Comparison of ENCODE assay signal across 8 cellular contexts in the genomic region with DNA sequence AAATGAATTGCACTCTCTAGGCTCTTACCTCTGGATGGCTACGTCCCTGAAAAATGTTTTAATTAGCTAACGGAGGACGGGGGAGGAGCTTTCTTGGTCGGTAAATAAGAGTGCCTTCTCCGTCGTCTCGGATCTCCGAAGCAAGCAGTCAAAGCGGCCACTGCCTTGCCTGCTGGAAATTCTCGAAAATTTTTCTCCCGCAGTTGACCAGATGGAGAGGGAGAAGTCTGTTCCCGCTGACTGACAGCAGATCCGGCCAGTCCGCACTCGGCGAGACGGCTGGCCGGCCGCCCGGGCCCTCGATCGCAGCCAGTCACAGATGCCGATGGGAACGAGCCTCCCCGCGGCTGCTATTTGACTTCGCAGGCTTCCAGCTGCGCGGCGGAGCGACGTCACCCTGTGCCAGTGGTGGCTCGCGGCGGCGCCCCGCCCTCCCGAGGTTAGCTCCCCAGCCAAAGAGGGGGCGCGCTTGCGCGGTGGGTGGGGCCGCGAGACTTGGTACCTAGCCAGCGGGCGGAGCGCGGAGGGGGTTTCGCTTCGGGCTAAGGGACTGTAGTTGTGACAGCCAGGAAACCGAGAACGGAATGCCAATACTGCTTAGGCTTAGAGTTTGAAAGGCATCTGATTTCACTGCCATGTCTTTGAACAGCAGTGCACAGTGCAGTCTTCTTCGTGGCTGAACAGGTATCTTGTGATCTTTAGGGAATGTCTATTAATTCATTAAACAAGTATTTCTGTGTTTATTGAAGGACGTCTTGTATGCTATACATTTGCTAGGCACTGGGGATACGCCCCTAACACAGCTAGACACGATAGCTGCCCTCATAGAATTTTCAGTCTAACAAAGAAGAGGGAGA. TPM values are rescaled to one million over a fixed set of nuclear protein-coding genes. Genes with fewer than 3 reads are reported as not detected.
DNase-seq lines count a peak whose midpoint lies in the region; ATAC-seq and TF ChIP-seq lines count a peak whose summit lies in the region.

Gene PPM1K (minus strand): TSS at position 184 of the 857 bp plus-strand sequence. CDS start 5,978 bp downstream, outside the sequence.

- peaks cover 9% of the 10 kb centered on the region for H3K79me2 ChIP-seq in parathyroid adenoma

- H3K4me1 ChIP-seq in adipocyte (ENCODE audit: control insufficient read depth, insufficient read depth, low read length) (peaks cover 23% of the 10 kb centered on the region), cardiac muscle cell (ENCODE audit: low read depth) (peaks cover 19% of the 10 kb centered on the region), parathyroid adenoma (peaks cover 2% of the 10 kb centered on the region), tibial nerve (peaks cover 0 to 57% (median 18%) of the 10 kb centered on the region in 4 donors)

- TF ChIP-seq CTCF in GM12875 (IDR thresholded peaks at IDR 0.05; ENCODE audit: borderline replicate concordance, insufficient read depth, low read depth, low read length), result no peak
- peak; percentile 9 for TF ChIP-seq CTCF in cardiac muscle cell (IDR thresholded peaks at IDR 0.05; ENCODE audit: low read depth, low read length)
- peak; percentile 20 for TF ChIP-seq CTCF in parathyroid adenoma (IDR thresholded peaks at IDR 0.05)
- peak in 4 of 5 experiments; percentile 2 to 54 (median 47) for TF ChIP-seq CTCF in tibial nerve (IDR thresholded peaks at IDR 0.05)

- peak within 1 kb of the TSS; percentile 94 for H3K9ac ChIP-seq in adipocyte (ENCODE audit: low read length)
- H3K9ac ChIP-seq in parathyroid adenoma, result no peak within 1 kb of the TSS

- DNase-seq in NCI-H1436 (lab: John Stamatoyannopoulos, UW) (peak; percentile 85), T follicular helper cell (ENCODE audit: low read depth) (peak; percentile 98), adipocyte (ENCODE audit: low read depth) (peak; percentile 99), cardiac muscle cell (ENCODE audit: low read depth in 1 of 2, low spot score in 1 of 2) (peak; percentile 99 to 100), tibial nerve (ENCODE audit: low spot score in 2 of 2) (peak; percentile 98 to 99)

- peak within 1 kb of the TSS; percentile 89 for H2AFZ ChIP-seq in parathyroid adenoma

- no peaks in the 10 kb centered on the region for H3K27me3 ChIP-seq in adipocyte (replicated peaks; ENCODE audit: control insufficient read depth, insufficient read depth, low read length)
- H3K27me3 ChIP-seq in cardiac muscle cell, result no peaks in the 10 kb centered on the region
- no peaks in the 10 kb centered on the region for H3K27me3 ChIP-seq in parathyroid adenoma (ENCODE audit: control insufficient read depth, insufficient read depth, low read length)
- no peaks in the 10 kb centered on the region for H3K27me3 ChIP-seq in tibial nerve

- peak; percentile 94 to 95 for TF ChIP-seq POLR2A in tibial nerve (IDR thresholded peaks at IDR 0.05)

- WGBS in tibial nerve, 2 donors, result 0% methylated on average over 28 to 45 of the region's 56 CpGs

- no peaks in the 10 kb centered on the region for H3K36me3 ChIP-seq in adipocyte (ENCODE audit: control insufficient read depth, insufficient read depth, low read length, severe bottlenecking)
- no peaks in the 10 kb centered on the region for H3K36me3 ChIP-seq in cardiac muscle cell
- no peaks in the 10 kb centered on the region for H3K36me3 ChIP-seq in parathyroid adenoma (ENCODE audit: control insufficient read depth, insufficient read depth, low read length)
- no peaks in the 10 kb centered on the region for H3K36me3 ChIP-seq in tibial nerve

- peak within 1 kb of the TSS; percentile 61 for H3K4me3 ChIP-seq in GM12875 (ENCODE audit: low read depth, low read length)
- H3K4me3 ChIP-seq in adipocyte (ENCODE audit: low read length), result peak within 1 kb of the TSS; percentile 97
- peak within 1 kb of the TSS; percentile 51 for H3K4me3 ChIP-seq in cardiac muscle cell
- H3K4me3 ChIP-seq in parathyroid adenoma (ENCODE audit: low read depth, low read length), result peak within 1 kb of the TSS; percentile 95
- H3K4me3 ChIP-seq in tibial nerve, result peak within 1 kb of the TSS; percentile 66 to 94 (median 86)

- no peaks in the 10 kb centered on the region for H3K9me3 ChIP-seq in adipocyte (ENCODE audit: control insufficient read depth, low read length)
- no peaks in the 10 kb centered on the region for H3K9me3 ChIP-seq in cardiac muscle cell (ENCODE audit: low read depth)
- no peaks in the 10 kb centered on the region for H3K9me3 ChIP-seq in parathyroid adenoma (ENCODE audit: control insufficient read depth, low read length)
- H3K9me3 ChIP-seq in tibial nerve, result no peaks in the 10 kb centered on the region

- H3K27ac ChIP-seq in cardiac muscle cell, result peak within 1 kb of the TSS; percentile 95
- H3K27ac ChIP-seq in parathyroid adenoma, result peak within 1 kb of the TSS; percentile 94
- H3K27ac ChIP-seq in tibial nerve, result peak within 1 kb of the TSS; percentile 97 to 100 (median 99)

- H3K4me2 ChIP-seq in parathyroid adenoma (ENCODE audit: low read length), result peak within 1 kb of the TSS; percentile 54

- peak; percentile 97 to 98 for TF ChIP-seq EP300 in tibial nerve (IDR thresholded peaks at IDR 0.05)

- peak; percentile 92 for ATAC-seq in HG02798 (IDR thresholded peaks at IDR 0.05; ENCODE audit: poor library complexity, unreplicated experiment)

RNA-seq across cellular contexts. Expression of gene PPM1K, which starts in this region (rescaled TPM):
- 52.6 and 54.8 TPM in 2 replicates for total RNA-seq in cardiac muscle cell
- polyA plus RNA-seq in cardiac muscle cell, result 58.8 and 77.6 TPM in 2 replicates
- 10 to 100 TPM; 35.1 to 84.3 (median 71.1) TPM for total RNA-seq in tibial nerve

Comparison
In these comparisons a context has a peak if more than half of its experiments do, and no peak if none do; other contexts are left out.
1. Peak in every context shown above with its lines: DNase-seq, ATAC-seq, H3K4me3 ChIP-seq and H3K27ac ChIP-seq.